In genomic region chr10:132023092-132023811, GRCh38 we compare ENCODE assay signal across 8 cellular contexts. TPM values are rescaled to one million over a fixed set of nuclear protein-coding genes. Genes with fewer than 3 reads are reported as not detected.
DNase-seq lines count a peak whose midpoint lies in the region; ATAC-seq and TF ChIP-seq lines count a peak whose summit lies in the region.

No MANE protein-coding gene starts in this region.

- H3K23ac ChIP-seq in neuronal stem cell (ENCODE audit: low read depth, low read length, poor library complexity), result peak overlapping the region; percentile 34

- POLR2A ChIA-PET in AG04449 (lab: Yijun Ruan, JAX), result interaction anchor here (1.5 kb wide), 1 partner anchor 42 kb away, joined by 8 read pairs; the partner anchor contains the start of gene BNIP3

- no peak overlapping the region for H4K8ac ChIP-seq in neuronal stem cell (ENCODE audit: low read depth, low read length)

- H3K14ac ChIP-seq in neuronal stem cell (ENCODE audit: low read length), result peak overlapping the region; percentile 25

- H3K27me3 ChIP-seq in neuronal stem cell (ENCODE audit: control insufficient read depth in 3 of 3, insufficient read depth in 3 of 3, low read depth in 1 of 3, low read length in 3 of 3), result peaks cover 3 to 22% (median 10%) of the 10 kb centered on the region in 3 experiments

- H3K4me3 Mint-ChIP-seq in stimulated activated naive CD8-positive, alpha-beta T cell treated with anti-CD3 and anti-CD28 coated beads, Interleukin-15, Interleukin-2, amounts not matched to agents 100 ng/mL and 50 ng/mL, for 24 hours, result peak overlapping the region; percentile 4

- no peak overlapping the region for H2BK5ac ChIP-seq in neuronal stem cell (ENCODE audit: low read length)

- no CpG with 5 or more reads among the region's 36 CpGs for WGBS in neuronal stem cell (ENCODE audit: extremely low coverage in 2 of 2, insufficient read length in 2 of 2, insufficient replicate concordance in 1 of 2), 2 donors

- H3K9ac ChIP-seq in neuronal stem cell (ENCODE audit: low read depth, low read length, poor library complexity), result no peak overlapping the region

- H3K27ac Mint-ChIP-seq in stimulated activated naive CD8-positive, alpha-beta T cell treated with anti-CD3 and anti-CD28 coated beads, Interleukin-15, Interleukin-2, amounts not matched to agents 100 ng/mL and 50 ng/mL, for 24 hours, result no peak overlapping the region

- no peaks in the 10 kb centered on the region for H3K9me3 ChIP-seq in neuronal stem cell (replicated peaks in 1 of 2; ENCODE audit: control insufficient read depth in 2 of 2, insufficient read depth in 1 of 2, low read depth in 1 of 2, low read length in 2 of 2)

- H3K18ac ChIP-seq in neuronal stem cell (ENCODE audit: low read length), result no peak overlapping the region

- H3K4me3 ChIP-seq in AG04449 (ENCODE audit: low read depth, low read length) (peak overlapping the region; percentile 36), fibroblast of villous mesenchyme (ENCODE audit: low read depth, low read length) (peak overlapping the region; percentile 38), neuronal stem cell (ENCODE audit: low read length in 2 of 2) (no peak overlapping the region)

- H2AK5ac ChIP-seq in neuronal stem cell (ENCODE audit: low read depth, low read length), result no peak overlapping the region

- no peak overlapping the region for H3K27ac ChIP-seq in neuronal stem cell (replicated peaks; ENCODE audit: low read length)

- no peaks in the 10 kb centered on the region for H3K79me1 ChIP-seq in neuronal stem cell (ENCODE audit: low read depth, low read length)

- peak; percentile 49 for ATAC-seq in GM18858 (IDR thresholded peaks at IDR 0.05; ENCODE audit: unreplicated experiment)

- peak overlapping the region; percentile 21 for H2AFZ ChIP-seq in neuronal stem cell (ENCODE audit: low read length)

- no peak overlapping the region for H2BK12ac ChIP-seq in neuronal stem cell (ENCODE audit: low read length)

- no peak overlapping the region for H3K4me2 ChIP-seq in neuronal stem cell (ENCODE audit: insufficient read depth, low read length, poor library complexity, severe bottlenecking)

- peaks cover 5% of the 10 kb centered on the region for H3K4me1 Mint-ChIP-seq in stimulated activated naive CD8-positive, alpha-beta T cell treated with anti-CD3 and anti-CD28 coated beads, Interleukin-15, Interleukin-2, amounts not matched to agents 100 ng/mL and 50 ng/mL, for 24 hours (ENCODE audit: low read depth)

- H2BK120ac ChIP-seq in neuronal stem cell (ENCODE audit: low read depth, low read length), result no peak overlapping the region

- H3K4ac ChIP-seq in neuronal stem cell (ENCODE audit: low read length), result no peak overlapping the region

- H3K36me3 ChIP-seq in neuronal stem cell (replicated peaks in 1 of 2; ENCODE audit: control insufficient read depth in 2 of 2, insufficient read depth in 2 of 2, low read length in 2 of 2), result no peaks in the 10 kb centered on the region

- DNase-seq in AG04449 (ENCODE audit: low read depth, low spot score), result peak; percentile 12
- peak; percentile 52 for DNase-seq in HPDE6-E6E7 (ENCODE audit: extremely low spot score)
- DNase-seq in SHP77 treated with DMSO at 0.1 percent for 48 hours (lab: John Stamatoyannopoulos, UW), result peak; percentile 2
- DNase-seq in activated gamma-delta T cell (lab: John Stamatoyannopoulos, UW), result peak; percentile 30
- peak; percentile 79 for DNase-seq in fibroblast of villous mesenchyme (ENCODE audit: low read depth)
- DNase-seq in neuronal stem cell (ENCODE audit: low spot score), result peak; percentile 61

- H3K36me3 Mint-ChIP-seq in stimulated activated naive CD8-positive, alpha-beta T cell treated with anti-CD3 and anti-CD28 coated beads, Interleukin-15, Interleukin-2, amounts not matched to agents 100 ng/mL and 50 ng/mL, for 24 hours (ENCODE audit: low read depth), result no peaks in the 10 kb centered on the region

- no peaks in the 10 kb centered on the region for H3K4me1 ChIP-seq in neuronal stem cell (ENCODE audit: control insufficient read depth in 2 of 2, insufficient read depth in 1 of 2, low read depth in 1 of 2, low read length in 2 of 2)

- no peak overlapping the region for H4K91ac ChIP-seq in neuronal stem cell (ENCODE audit: low read depth, low read length, poor library complexity)

- no peaks in the 10 kb centered on the region for H3K9me3 Mint-ChIP-seq in stimulated activated naive CD8-positive, alpha-beta T cell treated with anti-CD3 and anti-CD28 coated beads, Interleukin-15, Interleukin-2, amounts not matched to agents 100 ng/mL and 50 ng/mL, for 24 hours

- H3K27me3 Mint-ChIP-seq in stimulated activated naive CD8-positive, alpha-beta T cell treated with anti-CD3 and anti-CD28 coated beads, Interleukin-15, Interleukin-2, amounts not matched to agents 100 ng/mL and 50 ng/mL, for 24 hours, result peaks cover 39% of the 10 kb centered on the region

- CTCF ChIA-PET in AG04449 (lab: Yijun Ruan, JAX), result interaction anchor here (0.7 to 2.4 kb wide), 47 partner anchors 9 to 1836 kb away, joined by 3 to 83 read pairs (median 5); partner anchors contain the start of genes BNIP3, JAKMIP3 and PPP2R2D

- peak; percentile 95 for TF ChIP-seq CTCF in AG04449 (IDR thresholded peaks at IDR 0.05; ENCODE audit: insufficient read depth, low read length, missing control alignments)
- TF ChIP-seq CTCF in fibroblast of villous mesenchyme (IDR thresholded peaks at IDR 0.05; ENCODE audit: insufficient read depth, low read depth, low read length), result peak; percentile 91

- H2BK15ac ChIP-seq in neuronal stem cell (ENCODE audit: low read length), result no peak overlapping the region

RNA-seq across cellular contexts. Expression of gene BNIP3, which starts 41.5 kb away (rescaled TPM):
- total RNA-seq in fibroblast of villous mesenchyme, result 48.4 and 53.5 TPM in 2 replicates
- polyA plus RNA-seq in neuronal stem cell (2013, experiment 1 of 2), result 22.1 TPM
- polyA plus RNA-seq in neuronal stem cell (2013, experiment 2 of 2), result 22.3 TPM

RNA-seq across cellular contexts. Expression of gene JAKMIP3, which starts 42.5 kb away (rescaled TPM):
- total RNA-seq in fibroblast of villous mesenchyme, result under 0.01 and 0.43 TPM in 2 replicates
- polyA plus RNA-seq in neuronal stem cell (2013, experiment 1 of 2), result 0.20 TPM
- 0.22 TPM for polyA plus RNA-seq in neuronal stem cell (2013, experiment 2 of 2)

Comparison
In these comparisons a context has a peak if more than half of its experiments do, and no peak if none do; other contexts are left out.
1. DNase-seq: peak in every context shown above with its lines; median percentile 79 in fibroblast of villous mesenchyme; 61 in neuronal stem cell; 52 in HPDE6-E6E7; 30 in activated gamma-delta T cell; 12 in AG04449; 2 in SHP77 treated with DMSO at 0.1 percent for 48 hours.
2. H3K4me3 ChIP-seq: peak in AG04449 (single experiment) and fibroblast of villous mesenchyme (single experiment); none in neuronal stem cell (0 of 2).